ENCODE assay signal across 22 cellular contexts in the genomic region with DNA sequence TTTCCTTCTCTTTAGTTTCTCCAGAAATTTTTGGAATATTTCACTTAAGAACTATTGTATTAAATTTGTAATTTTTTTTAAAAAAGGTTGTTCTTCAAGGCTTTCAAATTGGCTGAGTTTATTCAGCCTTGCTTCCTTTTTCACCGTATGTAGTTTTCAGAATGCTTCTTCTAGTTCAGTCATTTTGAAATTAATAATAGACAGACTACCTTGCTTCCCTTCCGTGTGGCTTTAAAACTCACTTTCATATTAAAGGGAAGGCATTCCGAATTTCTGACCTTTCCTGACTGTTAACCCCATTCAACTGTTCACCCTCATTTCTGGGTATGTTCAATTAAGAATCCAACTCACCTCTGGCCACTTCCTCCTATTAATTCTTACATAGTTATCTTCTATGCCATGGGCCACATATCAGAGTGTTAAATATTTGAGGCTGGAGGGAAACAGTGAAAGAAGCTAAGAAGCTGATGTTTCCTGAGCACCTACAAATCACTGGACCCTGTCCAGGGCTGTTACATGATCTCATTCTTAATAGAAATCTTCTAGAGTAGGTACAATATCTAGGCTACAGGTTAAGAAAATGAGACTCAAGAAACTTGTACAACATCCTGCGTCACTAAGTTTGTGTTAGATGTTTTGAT.
DNase-seq lines count a peak whose midpoint lies in the region; ATAC-seq, FAIRE-seq and TF ChIP-seq lines count a peak whose summit lies in the region.
"Had no signal": no experiment of that assay in that cellular context is flagged by ENCODE, and none has a peak within 500 bp of the region (broad histone marks: within the 10 kb centered on the region; RNA-seq: fewer than 3 reads in every experiment).

No MANE protein-coding gene starts in this region.

- H4K20me1 ChIP-seq in OCI-LY3 (ENCODE audit: insufficient read depth, low read length) = no peaks in the 10 kb centered on the region

- no peaks in the 10 kb centered on the region for H3K79me2 ChIP-seq in OCI-LY3 (ENCODE audit: low read length)

- H3K4me1 ChIP-seq in OCI-LY3 (ENCODE audit: low read length) = peaks cover 18% of the 10 kb centered on the region
- no peaks in the 10 kb centered on the region for H3K4me1 ChIP-seq in naive thymus-derived CD4-positive, alpha-beta T cell (ENCODE audit: control insufficient read depth in 2 of 2, insufficient read depth in 2 of 2, low read length in 2 of 2)
- H3K4me1 ChIP-seq: body of pancreas, foreskin keratinocyte, lower lobe of right lung had no signal

- peak; percentile 74 for FAIRE-seq in GM18507 (lab: Jason Lieb, UNC)
- FAIRE-seq: endothelial cell of umbilical vein had no signal

- H3K36me3 Mint-ChIP-seq in naive thymus-derived CD4-positive, alpha-beta T cell = no peaks in the 10 kb centered on the region
- H3K36me3 Mint-ChIP-seq: CD4-positive, alpha-beta memory T cell had no signal

- TF ChIP-seq CTCF in OCI-LY3 (IDR thresholded peaks at IDR 0.05; ENCODE audit: low read depth, low read length) = no peak

- no peak overlapping the region for H2AFZ ChIP-seq in OCI-LY3 (ENCODE audit: low read depth, low read length)

- H3K4me3 Mint-ChIP-seq in naive thymus-derived CD4-positive, alpha-beta T cell = no peak overlapping the region
- H3K4me3 Mint-ChIP-seq: activated CD4-positive, alpha-beta T cell treated with anti-CD3 and anti-CD28 coated beads, Interleukin-2, amount 10 ng/mL, durations not matched to agents 7 days and 5 days; CD4-positive, alpha-beta memory T cell had no signal

- CTCF ChIA-PET in naive thymus-derived CD4-positive, alpha-beta T cell (lab: Charles Lee) = no interaction called here

- H3K27ac Mint-ChIP-seq in naive thymus-derived CD4-positive, alpha-beta T cell = no peak overlapping the region
- H3K27ac Mint-ChIP-seq: activated CD4-positive, alpha-beta T cell treated with anti-CD3 and anti-CD28 coated beads, Interleukin-2, amount 10 ng/mL, durations not matched to agents 7 days and 5 days; CD4-positive, alpha-beta memory T cell had no signal

- peaks cover 0 to 2% (median 0%) of the 10 kb centered on the region in 11 donors for H3K9me3 Mint-ChIP-seq in naive thymus-derived CD4-positive, alpha-beta T cell
- H3K9me3 Mint-ChIP-seq: activated CD4-positive, alpha-beta T cell treated with anti-CD3 and anti-CD28 coated beads, Interleukin-2, amount 10 ng/mL, durations not matched to agents 7 days and 5 days; CD4-positive, alpha-beta memory T cell had no signal

- peaks cover 53% of the 10 kb centered on the region for H3K36me3 ChIP-seq in OCI-LY3 (replicated peaks; ENCODE audit: low read depth, low read length)
- H3K36me3 ChIP-seq in naive thymus-derived CD4-positive, alpha-beta T cell (ENCODE audit: control insufficient read depth in 2 of 3, insufficient read depth in 3 of 3, low read length in 3 of 3) = no peaks in the 10 kb centered on the region
- H3K36me3 ChIP-seq: lower lobe of right lung had no signal

- ATAC-seq in GM19463 (IDR thresholded peaks at IDR 0.05; ENCODE audit: unreplicated experiment) = peak; percentile 65
- ATAC-seq in HG02943 (IDR thresholded peaks at IDR 0.05; ENCODE audit: low read depth, unreplicated experiment) = peak; percentile 71
- ATAC-seq in naive thymus-derived CD4-positive, alpha-beta T cell = no peak
- ATAC-seq in left colon = no peak
- ATAC-seq: body of pancreas, foreskin keratinocyte, lower lobe of right lung, sciatic nerve had no signal

- no peaks in the 10 kb centered on the region for H3K27me3 ChIP-seq in OCI-LY3 (ENCODE audit: low read depth, low read length)
- no peaks in the 10 kb centered on the region for H3K27me3 ChIP-seq in naive thymus-derived CD4-positive, alpha-beta T cell (ENCODE audit: control insufficient read depth in 2 of 2, insufficient read depth in 2 of 2, low read length in 2 of 2)
- H3K27me3 ChIP-seq: body of pancreas, foreskin keratinocyte had no signal

- H3K4me1 Mint-ChIP-seq in naive thymus-derived CD4-positive, alpha-beta T cell = no peaks in the 10 kb centered on the region
- H3K4me1 Mint-ChIP-seq: activated CD4-positive, alpha-beta T cell treated with anti-CD3 and anti-CD28 coated beads, Interleukin-2, amount 10 ng/mL, durations not matched to agents 7 days and 5 days; CD4-positive, alpha-beta memory T cell had no signal

- intact Hi-C loops in naive thymus-derived CD4-positive, alpha-beta T cell (cut with micrococcal nuclease) = no loop called here
- intact Hi-C loops in left colon (cut with DNase I, micrococcal nuclease) = no loop called here

- no peaks in the 10 kb centered on the region for H3K9me3 ChIP-seq in OCI-LY3 (ENCODE audit: insufficient read depth, low read length)
- no peaks in the 10 kb centered on the region for H3K9me3 ChIP-seq in naive thymus-derived CD4-positive, alpha-beta T cell (ENCODE audit: control insufficient read depth in 2 of 3, low read length in 3 of 3)
- H3K9me3 ChIP-seq: body of pancreas, lower lobe of right lung, SK-N-SH had no signal

- peak overlapping the region; percentile 16 for H3K4me3 ChIP-seq in OCI-LY3 (ENCODE audit: low read length)
- no peak overlapping the region for H3K4me3 ChIP-seq in naive thymus-derived CD4-positive, alpha-beta T cell (ENCODE audit: low read length)
- H3K4me3 ChIP-seq: body of pancreas, lower lobe of right lung had no signal

- POLR2A ChIA-PET in naive thymus-derived CD4-positive, alpha-beta T cell (lab: Charles Lee) = no interaction called here

- 0 out of 2 replicates have a peak overlapping the region, but pooled peaks have one; percentile 20 for H3K9ac ChIP-seq in OCI-LY3 (ENCODE audit: low read length)
- H3K9ac ChIP-seq: SK-N-SH had no signal

- H3K27me3 Mint-ChIP-seq in naive thymus-derived CD4-positive, alpha-beta T cell = peaks cover 0 to 11% (median 2%) of the 10 kb centered on the region in 5 donors
- H3K27me3 Mint-ChIP-seq: activated CD4-positive, alpha-beta T cell treated with anti-CD3 and anti-CD28 coated beads, Interleukin-2, amount 10 ng/mL, durations not matched to agents 7 days and 5 days had no signal

- DNase-seq in GM18507 (ENCODE audit: extremely low spot score, insufficient read length, low read depth) (no peak), mesenteric fat pad (ENCODE audit: low spot score) (no peak), left colon (no peak), T1000 (lab: John Stamatoyannopoulos, UW) (no peak)
- DNase-seq in naive thymus-derived CD4-positive, alpha-beta T cell = no peak
- DNase-seq: activated CD4-positive, alpha-beta T cell treated with anti-CD3 and anti-CD28 coated beads, Interleukin-2, amount 10 ng/mL, durations not matched to agents 7 days and 5 days; activated naive CD4-positive, alpha-beta T cell treated with anti-CD3 and anti-CD28 coated beads, Interleukin-2, amount 50 U/mL, for 16 hours; body of pancreas; CD4-positive, alpha-beta memory T cell; cortex of kidney; DND-41; foreskin keratinocyte; lower lobe of right lung; NCI-H187 treated with DMSO at 0.1 percent for 48 hours; NCI-H526; SK-N-SH; stimulated activated CD4-positive, alpha-beta T cell treated with anti-CD3 and anti-CD28 coated beads, Interleukin-1b, Interleukin-23, amount 100 ng/mL, for 48 hours had no signal

- H3K27ac ChIP-seq in OCI-LY3 (ENCODE audit: low read length) = peak overlapping the region; percentile 48
- H3K27ac ChIP-seq in naive thymus-derived CD4-positive, alpha-beta T cell (ENCODE audit: low read depth, low read length) = no peak overlapping the region
- H3K27ac ChIP-seq: body of pancreas, foreskin keratinocyte, lower lobe of right lung had no signal

- peak overlapping the region; percentile 69 for H3K4me2 ChIP-seq in OCI-LY3 (ENCODE audit: low read length)
- H3K4me2 ChIP-seq: SK-N-SH had no signal

Comparison
In these comparisons a context has a peak if more than half of its experiments do, and no peak if none do; other contexts are left out.
1. ATAC-seq: peak in GM19463 (single experiment) and HG02943 (single experiment); none in naive thymus-derived CD4-positive, alpha-beta T cell (single experiment) and left colon (single experiment).